28 cellular contexts compared by ENCODE assay signal in the genomic region with DNA sequence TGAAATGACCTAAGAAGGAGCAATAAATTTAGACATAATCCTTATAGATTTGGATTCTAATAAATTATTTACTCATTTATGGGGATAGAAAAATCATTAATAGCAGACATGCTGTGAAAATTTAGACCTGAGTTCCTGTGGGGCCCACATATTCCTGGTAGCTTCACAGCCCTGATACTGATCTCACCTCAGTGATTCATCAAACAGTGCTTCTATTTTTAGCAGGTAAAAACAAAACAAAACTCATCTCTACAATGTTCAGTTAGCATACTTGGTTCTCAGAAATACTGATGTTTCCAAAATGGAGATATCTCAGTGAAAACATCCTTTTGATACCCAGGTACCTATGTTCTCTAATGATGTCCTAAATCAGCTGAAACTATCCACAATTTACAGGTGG.
DNase-seq lines count a peak whose midpoint lies in the region; ATAC-seq and TF ChIP-seq lines count a peak whose summit lies in the region.
"Had no signal": no experiment of that assay in that cellular context is flagged by ENCODE, and none has a peak within 500 bp of the region (broad histone marks: within the 10 kb centered on the region; RNA-seq: fewer than 3 reads in every experiment).

No MANE protein-coding gene starts in this region.

- H3K27me3 Mint-ChIP-seq in activated CD4-positive, alpha-beta T cell treated with anti-CD3 and anti-CD28 coated beads, Interleukin-2, amount 10 ng/mL, durations not matched to agents 24 days and 14 days, result no peaks in the 10 kb centered on the region

- H3K36me3 ChIP-seq in RWPE2 (ENCODE audit: low read depth) (no peaks in the 10 kb centered on the region), parathyroid adenoma (ENCODE audit: control insufficient read depth, insufficient read depth, low read length) (no peaks in the 10 kb centered on the region)

- peak overlapping the region; percentile 41 for H3K27ac Mint-ChIP-seq in activated CD4-positive, alpha-beta T cell treated with anti-CD3 and anti-CD28 coated beads, Interleukin-2, amount 10 ng/mL, durations not matched to agents 24 days and 14 days
- H3K27ac Mint-ChIP-seq: CD8-positive, alpha-beta T cell had no signal

- H3K36me3 Mint-ChIP-seq in activated CD4-positive, alpha-beta T cell treated with anti-CD3 and anti-CD28 coated beads, Interleukin-2, amount 10 ng/mL, durations not matched to agents 24 days and 14 days (ENCODE audit: low read depth), result no peaks in the 10 kb centered on the region
- H3K36me3 Mint-ChIP-seq: CD8-positive, alpha-beta T cell had no signal

- peaks cover 25% of the 10 kb centered on the region for H3K9me3 Mint-ChIP-seq in activated CD4-positive, alpha-beta T cell treated with anti-CD3 and anti-CD28 coated beads, Interleukin-2, amount 10 ng/mL, durations not matched to agents 24 days and 14 days

- H3K4me1 Mint-ChIP-seq in activated CD4-positive, alpha-beta T cell treated with anti-CD3 and anti-CD28 coated beads, Interleukin-2, amount 10 ng/mL, durations not matched to agents 24 days and 14 days, result no peaks in the 10 kb centered on the region

- H3K9me3 ChIP-seq in RWPE2 (ENCODE audit: severe bottlenecking) (no peaks in the 10 kb centered on the region), parathyroid adenoma (ENCODE audit: control insufficient read depth, low read length) (no peaks in the 10 kb centered on the region)
- H3K9me3 ChIP-seq: SK-N-SH had no signal

- H3K27me3 ChIP-seq in RWPE2 (ENCODE audit: insufficient read depth, poor library complexity, severe bottlenecking) (no peaks in the 10 kb centered on the region), parathyroid adenoma (ENCODE audit: control insufficient read depth, insufficient read depth, low read length) (no peaks in the 10 kb centered on the region)

- ATAC-seq in HG03439 (IDR thresholded peaks at IDR 0.05; ENCODE audit: unreplicated experiment), result peak; percentile 57
- ATAC-seq in RWPE2 (ENCODE audit: low read depth), result 0 out of 3 replicates have a peak, but pooled peaks have one; percentile 33
- ATAC-seq in GM18858 (IDR thresholded peaks at IDR 0.05; ENCODE audit: unreplicated experiment), result no peak
- ATAC-seq: CD8-positive, alpha-beta T cell; HCT116; HepG2; K562 had no signal

- intact Hi-C loops in activated CD4-positive, alpha-beta T cell treated with anti-CD3 and anti-CD28 coated beads, Interleukin-2, amount 10 ng/mL, durations not matched to agents 24 days and 14 days (cut with micrococcal nuclease), result no loop called here

- peak overlapping the region; percentile 11 for H2AFZ ChIP-seq in parathyroid adenoma
- H2AFZ ChIP-seq: PC-9 had no signal

- no peaks in the 10 kb centered on the region for H3K79me2 ChIP-seq in parathyroid adenoma

- TF ChIP-seq CTCF in RWPE2 (IDR thresholded peaks at IDR 0.05; ENCODE audit: poor library complexity, severe bottlenecking) (no peak), parathyroid adenoma (IDR thresholded peaks at IDR 0.05) (no peak)

- no peak overlapping the region for H3K4me2 ChIP-seq in parathyroid adenoma (ENCODE audit: low read length)
- H3K4me2 ChIP-seq: PC-9, SK-N-SH had no signal

- H3K27ac ChIP-seq in RWPE2 (ENCODE audit: poor library complexity, severe bottlenecking) (no peak overlapping the region), parathyroid adenoma (peak overlapping the region; percentile 41)
- H3K27ac ChIP-seq: PC-9, RWPE1 had no signal

- no peak overlapping the region for H3K4me3 Mint-ChIP-seq in activated CD4-positive, alpha-beta T cell treated with anti-CD3 and anti-CD28 coated beads, Interleukin-2, amount 10 ng/mL, durations not matched to agents 24 days and 14 days
- H3K4me3 Mint-ChIP-seq: CD8-positive, alpha-beta T cell had no signal

- DNase-seq in activated CD4-positive, alpha-beta T cell treated with anti-CD3 and anti-CD28 coated beads, Interleukin-2, amount 10 ng/mL, durations not matched to agents 24 days and 14 days, result no peak
- DNase-seq in activated CD4-positive, alpha-beta T cell treated with anti-CD3 and anti-CD28 coated beads, Interleukin-2, amount 50 U/mL, for 48 hours, result no peak
- DNase-seq in RWPE2 (ENCODE audit: low spot score), result no peak
- DNase-seq in stimulated activated naive CD4-positive, alpha-beta T cell treated with Interleukin-2 at 50 U/mL for 16 hours (lab: John Stamatoyannopoulos, UW), result no peak
- DNase-seq in NCI-H1694 treated with DMSO at 0.1 percent for 48 hours (lab: John Stamatoyannopoulos, UW), result no peak
- DNase-seq: 8988T; AML-193; C1 segment of cervical spinal cord; Calu3; CD8-positive, alpha-beta T cell; DMS153; GDM1; GOT3; NCI-H1105; NCI-H146; NCI-H2081; NCI-H2171; NCI-H526; PC-9; SIG-M5; SK-N-SH had no signal

- no peaks in the 10 kb centered on the region for H3K4me1 ChIP-seq in RWPE2 (ENCODE audit: insufficient read depth, poor library complexity, severe bottlenecking)
- H3K4me1 ChIP-seq in parathyroid adenoma, result peaks cover 9% of the 10 kb centered on the region

- H3K4me3 ChIP-seq in RWPE2 (ENCODE audit: severe bottlenecking) (no peak overlapping the region), parathyroid adenoma (ENCODE audit: low read depth, low read length) (no peak overlapping the region)
- H3K4me3 ChIP-seq: K562, PC-9 had no signal

- no peak overlapping the region for H3K9ac ChIP-seq in parathyroid adenoma
- H3K9ac ChIP-seq: SK-N-SH had no signal
